ENCODE assay signal across 17 cellular contexts in the genomic region with DNA sequence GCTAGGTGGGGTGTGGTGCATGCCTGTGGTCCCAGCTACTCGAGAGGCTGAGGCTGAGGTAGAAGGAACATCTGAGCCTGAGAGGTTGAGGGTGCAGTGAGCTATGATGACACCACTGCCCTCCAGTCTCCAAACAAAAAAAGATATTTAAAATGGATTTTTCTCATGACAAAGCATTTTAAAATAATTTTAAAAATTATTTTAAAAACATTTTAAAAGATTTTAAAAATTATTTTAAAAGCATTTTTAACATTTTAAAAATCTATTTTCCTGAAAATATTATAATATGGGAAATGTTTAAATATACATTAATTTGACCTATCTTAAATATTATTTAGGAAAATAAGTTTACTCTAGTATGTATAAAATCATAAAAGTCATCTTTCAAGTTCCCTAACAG. TPM values are rescaled to one million over a fixed set of nuclear protein-coding genes. Genes with fewer than 3 reads are reported as not detected.
DNase-seq lines count a peak whose midpoint lies in the region; ATAC-seq, FAIRE-seq and TF ChIP-seq lines count a peak whose summit lies in the region.
"Had no signal": no experiment of that assay in that cellular context is flagged by ENCODE, and none has a peak within 500 bp of the region (broad histone marks: within the 10 kb centered on the region; RNA-seq: fewer than 3 reads in every experiment).

No MANE protein-coding gene starts in this region.

- no peak for DNase-seq in trophoblast cell
- DNase-seq in activated CD8-positive, alpha-beta T cell treated with anti-CD3 and anti-CD28 coated beads for 36 hours = no peak
- no peak for DNase-seq in activated CD4-positive, alpha-beta T cell treated with anti-CD3 and anti-CD28 coated beads for 48 hours
- DNase-seq: 8988T; ACHN; CD4-positive, CD25-positive, alpha-beta regulatory T cell; DMS53; GOT3; H9; IMR-90 had no signal

- H3K79me2 ChIP-seq in trophoblast cell (ENCODE audit: control insufficient read depth, insufficient read depth, low read length, poor library complexity) = peaks cover 2% of the 10 kb centered on the region

- no peak overlapping the region for H3K27ac ChIP-seq in trophoblast cell (ENCODE audit: low read depth, low read length)
- H3K27ac ChIP-seq: BLaER1 treated with 17β-estradiol and CSF1 and Interleukin-3, amounts not matched to agents 10 nM and 100 nM had no signal

- intact Hi-C loops in activated CD8-positive, alpha-beta T cell treated with anti-CD3 and anti-CD28 coated beads for 36 hours (cut with micrococcal nuclease) = no loop called here

- no peak overlapping the region for H3K4me3 ChIP-seq in trophoblast cell (ENCODE audit: low read depth, low read length)
- H3K4me3 ChIP-seq: BLaER1 treated with 17β-estradiol and CSF1 and Interleukin-3, amounts not matched to agents 10 nM and 100 nM had no signal

- H4K12ac ChIP-seq in trophoblast cell (ENCODE audit: low read depth, low read length) = no peak overlapping the region

- no peaks in the 10 kb centered on the region for H3K79me1 ChIP-seq in trophoblast cell (ENCODE audit: low read length)

- CTCF ChIA-PET in activated CD8-positive, alpha-beta T cell treated with anti-CD3 and anti-CD28 coated beads for 36 hours (lab: Charles Lee) = interaction anchor here (1.0 kb wide), 1 partner anchor 28 kb away, joined by 4 read pairs; no protein-coding TSS in a partner anchor

- no peak overlapping the region for H2AFZ ChIP-seq in trophoblast cell (ENCODE audit: insufficient read depth, low read length, poor library complexity)

- no peak overlapping the region for H3K4me3 Mint-ChIP-seq in activated CD8-positive, alpha-beta T cell treated with anti-CD3 and anti-CD28 coated beads for 36 hours
- H3K4me3 Mint-ChIP-seq: H9 had no signal

- H3K4ac ChIP-seq in trophoblast cell (ENCODE audit: low read depth, low read length) = peak overlapping the region; percentile 75

- peak overlapping the region; percentile 28 for H4K8ac ChIP-seq in trophoblast cell (ENCODE audit: low read depth, low read length)

- no peak overlapping the region for H3K27ac Mint-ChIP-seq in activated CD8-positive, alpha-beta T cell treated with anti-CD3 and anti-CD28 coated beads for 36 hours

- H3K36me3 ChIP-seq in trophoblast cell (ENCODE audit: control insufficient read depth in 1 of 2, insufficient read depth in 2 of 2, low read length in 2 of 2) = peaks cover 22 to 26% of the 10 kb centered on the region in 2 experiments

- H3K4me1 ChIP-seq in trophoblast cell (ENCODE audit: control insufficient read depth in 1 of 2, insufficient read depth in 2 of 2, low read length in 2 of 2) = no peaks in the 10 kb centered on the region

- H3K18ac ChIP-seq in trophoblast cell (ENCODE audit: low read length) = no peak overlapping the region

- H2BK5ac ChIP-seq in trophoblast cell (ENCODE audit: low read depth, low read length, poor library complexity) = no peak overlapping the region

- H3K4me2 ChIP-seq in trophoblast cell (ENCODE audit: low read length) = no peak overlapping the region
- H3K4me2 ChIP-seq: BLaER1 treated with 17β-estradiol and CSF1 and Interleukin-3, amounts not matched to agents 10 nM and 100 nM had no signal

- no peak overlapping the region for H2BK120ac ChIP-seq in trophoblast cell (ENCODE audit: insufficient read depth, low read length, poor library complexity)

- no peak overlapping the region for H3K14ac ChIP-seq in trophoblast cell (ENCODE audit: low read length)

- no peaks in the 10 kb centered on the region for H3K27me3 Mint-ChIP-seq in activated CD8-positive, alpha-beta T cell treated with anti-CD3 and anti-CD28 coated beads for 36 hours
- H3K27me3 Mint-ChIP-seq: CD4-positive, CD25-positive, alpha-beta regulatory T cell had no signal

- no peaks in the 10 kb centered on the region for H3K27me3 ChIP-seq in trophoblast cell (ENCODE audit: insufficient read depth, low read length)
- H3K27me3 ChIP-seq: BLaER1 treated with 17β-estradiol and CSF1 and Interleukin-3, amounts not matched to agents 10 nM and 100 nM had no signal

- H3K4me1 Mint-ChIP-seq in activated CD8-positive, alpha-beta T cell treated with anti-CD3 and anti-CD28 coated beads for 36 hours (ENCODE audit: low read depth) = peaks cover 29% of the 10 kb centered on the region
- H3K4me1 Mint-ChIP-seq: H9 had no signal

- no peak overlapping the region for H2AK5ac ChIP-seq in trophoblast cell (ENCODE audit: low read length)

- peak; percentile 92 for FAIRE-seq in A204.1 (lab: Jason Lieb, UNC)
- peak; percentile 70 for FAIRE-seq in TTC549 (lab: Jason Lieb, UNC)
- FAIRE-seq in endometrium (lab: Jason Lieb, UNC) = peak; percentile 67
- FAIRE-seq: GM18507 had no signal

- no peak overlapping the region for H4K91ac ChIP-seq in trophoblast cell (ENCODE audit: low read depth, low read length)

- ATAC-seq in HG03159 (IDR thresholded peaks at IDR 0.05; ENCODE audit: unreplicated experiment) = no peak
- no peak for ATAC-seq in activated CD8-positive, alpha-beta T cell treated with anti-CD3 and anti-CD28 coated beads for 36 hours
- ATAC-seq in HG03135 (IDR thresholded peaks at IDR 0.05; ENCODE audit: unreplicated experiment) = no peak

- no peak overlapping the region for H3K9ac ChIP-seq in trophoblast cell (ENCODE audit: low read length)
- H3K9ac ChIP-seq: BLaER1 treated with 17β-estradiol and CSF1 and Interleukin-3, amounts not matched to agents 10 nM and 100 nM had no signal

- H3K23ac ChIP-seq in trophoblast cell (ENCODE audit: low read length) = no peak overlapping the region

- no peaks in the 10 kb centered on the region for H3K9me3 ChIP-seq in trophoblast cell (ENCODE audit: insufficient read depth, low read depth, low read length)
- H3K9me3 ChIP-seq: BLaER1 treated with 17β-estradiol and CSF1 and Interleukin-3, amounts not matched to agents 10 nM and 100 nM had no signal

- H2BK12ac ChIP-seq in trophoblast cell (ENCODE audit: low read length) = no peak overlapping the region

- TF ChIP-seq CTCF in activated CD8-positive, alpha-beta T cell treated with anti-CD3 and anti-CD28 coated beads for 36 hours (IDR thresholded peaks at IDR 0.05) = no peak

- whole genome bisulfite sequencing in trophoblast cell (ENCODE audit: extremely low coverage, insufficient coverage, insufficient read length) = no CpG with 5 or more reads among the region's 1 CpG

- no peaks in the 10 kb centered on the region for H3K9me3 Mint-ChIP-seq in activated CD8-positive, alpha-beta T cell treated with anti-CD3 and anti-CD28 coated beads for 36 hours
- H3K9me3 Mint-ChIP-seq: CD4-positive, CD25-positive, alpha-beta regulatory T cell; H9 had no signal

- POLR2A ChIA-PET in activated CD8-positive, alpha-beta T cell treated with anti-CD3 and anti-CD28 coated beads for 36 hours (lab: Charles Lee) = no interaction called here

- H3K36me3 Mint-ChIP-seq in activated CD8-positive, alpha-beta T cell treated with anti-CD3 and anti-CD28 coated beads for 36 hours (ENCODE audit: low read depth) = peaks cover 37% of the 10 kb centered on the region

RNA-seq across cellular contexts. Expression of gene MED13, which starts 26.8 kb away (rescaled TPM):
- 93.8 and 101 TPM in 2 replicates for polyA plus RNA-seq in trophoblast cell (2013)
- total RNA-seq in activated CD8-positive, alpha-beta T cell treated with anti-CD3 and anti-CD28 coated beads for 36 hours = 10 to 100 TPM; 36.2 to 36.4 TPM
